Comparison of ENCODE assay signal across 1 cellular context in the genomic region with DNA sequence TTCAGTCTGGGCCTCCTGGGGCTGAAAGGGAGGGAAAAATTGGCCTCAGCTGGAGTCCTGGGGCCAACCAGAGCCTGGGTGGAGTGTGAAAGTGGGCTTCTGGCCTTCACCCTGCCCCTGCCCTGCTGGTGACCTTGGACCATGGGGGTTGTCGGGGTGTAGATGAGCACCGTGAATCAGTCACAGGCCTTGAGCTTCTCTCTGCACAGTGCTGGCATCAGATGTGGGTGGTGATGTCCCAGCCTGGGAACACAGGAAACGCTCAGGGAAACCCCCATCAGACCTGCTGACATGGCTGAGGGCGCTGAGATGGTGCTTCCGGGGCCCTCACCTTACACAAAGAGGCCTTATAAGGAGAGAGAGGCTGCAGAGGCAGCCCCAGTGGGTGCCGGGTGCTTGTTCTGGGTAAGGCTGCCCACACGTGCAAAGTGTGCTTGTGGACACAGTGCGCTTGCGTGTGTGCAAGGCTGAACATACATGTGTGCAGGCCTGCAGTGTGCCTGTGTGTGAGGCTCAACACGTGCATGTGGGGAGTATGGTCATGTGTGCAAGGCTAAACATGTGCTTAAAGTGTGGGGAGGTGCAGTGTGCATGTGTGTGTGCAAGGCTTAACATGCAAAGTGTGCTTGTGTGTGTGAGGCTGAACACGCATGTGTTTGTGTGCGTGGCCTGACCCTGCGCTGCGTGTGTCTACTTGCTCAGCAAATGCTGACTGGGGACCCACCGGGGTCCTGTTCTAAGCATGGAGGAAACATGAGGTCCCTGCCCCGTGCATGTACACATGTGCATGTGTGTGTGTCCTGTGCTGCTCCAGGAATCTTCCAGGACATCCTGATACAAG.
TF ChIP-seq lines count a peak whose summit lies in the region.

No MANE protein-coding gene starts in this region.

TF ChIP-seq in HepG2, 621 proteins besides CTCF, POLR2A, EP300 and RAD21 (continued from another document and continues in another):
- TF ChIP-seq, protein P1, sequence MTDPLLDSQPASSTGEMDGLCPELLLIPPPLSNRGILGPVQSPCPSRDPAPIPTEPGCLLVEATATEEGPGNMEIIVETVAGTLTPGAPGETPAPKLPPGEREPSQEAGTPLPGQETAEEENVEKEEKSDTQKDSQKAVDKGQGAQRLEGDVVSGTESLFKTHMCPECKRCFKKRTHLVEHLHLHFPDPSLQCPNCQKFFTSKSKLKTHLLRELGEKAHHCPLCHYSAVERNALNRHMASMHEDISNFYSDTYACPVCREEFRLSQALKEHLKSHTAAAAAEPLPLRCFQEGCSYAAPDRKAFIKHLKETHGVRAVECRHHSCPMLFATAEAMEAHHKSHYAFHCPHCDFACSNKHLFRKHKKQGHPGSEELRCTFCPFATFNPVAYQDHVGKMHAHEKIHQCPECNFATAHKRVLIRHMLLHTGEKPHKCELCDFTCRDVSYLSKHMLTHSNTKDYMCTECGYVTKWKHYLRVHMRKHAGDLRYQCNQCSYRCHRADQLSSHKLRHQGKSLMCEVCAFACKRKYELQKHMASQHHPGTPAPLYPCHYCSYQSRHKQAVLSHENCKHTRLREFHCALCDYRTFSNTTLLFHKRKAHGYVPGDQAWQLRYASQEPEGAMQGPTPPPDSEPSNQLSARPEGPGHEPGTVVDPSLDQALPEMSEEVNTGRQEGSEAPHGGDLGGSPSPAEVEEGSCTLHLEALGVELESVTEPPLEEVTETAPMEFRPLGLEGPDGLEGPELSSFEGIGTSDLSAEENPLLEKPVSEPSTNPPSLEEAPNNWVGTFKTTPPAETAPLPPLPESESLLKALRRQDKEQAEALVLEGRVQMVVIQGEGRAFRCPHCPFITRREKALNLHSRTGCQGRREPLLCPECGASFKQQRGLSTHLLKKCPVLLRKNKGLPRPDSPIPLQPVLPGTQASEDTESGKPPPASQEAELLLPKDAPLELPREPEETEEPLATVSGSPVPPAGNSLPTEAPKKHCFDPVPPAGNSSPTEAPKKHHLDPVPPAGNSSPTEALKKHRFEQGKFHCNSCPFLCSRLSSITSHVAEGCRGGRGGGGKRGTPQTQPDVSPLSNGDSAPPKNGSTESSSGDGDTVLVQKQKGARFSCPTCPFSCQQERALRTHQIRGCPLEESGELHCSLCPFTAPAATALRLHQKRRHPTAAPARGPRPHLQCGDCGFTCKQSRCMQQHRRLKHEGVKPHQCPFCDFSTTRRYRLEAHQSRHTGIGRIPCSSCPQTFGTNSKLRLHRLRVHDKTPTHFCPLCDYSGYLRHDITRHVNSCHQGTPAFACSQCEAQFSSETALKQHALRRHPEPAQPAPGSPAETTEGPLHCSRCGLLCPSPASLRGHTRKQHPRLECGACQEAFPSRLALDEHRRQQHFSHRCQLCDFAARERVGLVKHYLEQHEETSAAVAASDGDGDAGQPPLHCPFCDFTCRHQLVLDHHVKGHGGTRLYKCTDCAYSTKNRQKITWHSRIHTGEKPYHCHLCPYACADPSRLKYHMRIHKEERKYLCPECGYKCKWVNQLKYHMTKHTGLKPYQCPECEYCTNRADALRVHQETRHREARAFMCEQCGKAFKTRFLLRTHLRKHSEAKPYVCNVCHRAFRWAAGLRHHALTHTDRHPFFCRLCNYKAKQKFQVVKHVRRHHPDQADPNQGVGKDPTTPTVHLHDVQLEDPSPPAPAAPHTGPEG (CRISPR knock-in tag; IDR thresholded peaks at IDR 0.05), result no peak; the same call in 1 of the 2 replicates
- TF ChIP-seq ZNF614 (CRISPR knock-in tag; IDR thresholded peaks at IDR 0.05; ENCODE audit: borderline replicate concordance) (no peak), KDM6A (CRISPR knock-in tag; IDR thresholded peaks at IDR 0.05; ENCODE audit: low read depth) (no peak), ZNF501 (CRISPR knock-in tag; IDR thresholded peaks at IDR 0.05) (0 out of 2 replicates have a peak, but pooled peaks have one; percentile 23), THYN1 (CRISPR knock-in tag; IDR thresholded peaks at IDR 0.05; ENCODE audit: borderline replicate concordance, low read depth) (no peak), ERF (CRISPR knock-in tag; IDR thresholded peaks at IDR 0.05) (no peak), DNMT3B (CRISPR knock-in tag; conservative IDR thresholded peaks at IDR 0.05) (no peak), HDAC2 (CRISPR knock-in tag; IDR thresholded peaks at IDR 0.05) (no peak), NR2F1 (CRISPR knock-in tag; IDR thresholded peaks at IDR 0.05) (peak; percentile 35 to 58; a peak in 3 of 4 replicates), AGO1 (IDR thresholded peaks at IDR 0.05; ENCODE audit: low read depth, low read length, poor library complexity, severe bottlenecking) (peak; percentile 38), HOXD1 (CRISPR knock-in tag; IDR thresholded peaks at IDR 0.05) (no peak), FOXA1 (IDR thresholded peaks at IDR 0.05) (no peak), FOXA1 (CRISPR knock-in tag; IDR thresholded peaks at IDR 0.05) (no peak; the same call in 1 of the 2 replicates), TBP (CRISPR knock-in tag; IDR thresholded peaks at IDR 0.05) (no peak), ZNF329 (CRISPR knock-in tag; IDR thresholded peaks at IDR 0.05; ENCODE audit: low read depth) (no peak), ZNF337 (CRISPR knock-in tag; IDR thresholded peaks at IDR 0.05; ENCODE audit: borderline replicate concordance, low read depth) (no peak), ZNF251 (CRISPR knock-in tag; IDR thresholded peaks at IDR 0.05) (no peak), ZZZ3 (CRISPR knock-in tag; IDR thresholded peaks at IDR 0.05; ENCODE audit: borderline replicate concordance) (no peak), RELA (CRISPR knock-in tag; IDR thresholded peaks at IDR 0.05) (no peak), ZNF383 (CRISPR knock-in tag; IDR thresholded peaks at IDR 0.05; ENCODE audit: borderline replicate concordance) (no peak), RNF2 (conservative IDR thresholded peaks at IDR 0.05; ENCODE audit: low read depth) (no peak), RBFOX2 (IDR thresholded peaks at IDR 0.05; ENCODE audit: low read depth, low read length) (no peak; the same call in 1 of the 2 replicates), RFX5 (IDR thresholded peaks at IDR 0.05; ENCODE audit: low read depth, low read length) (no peak), ZNF343 (CRISPR knock-in tag; IDR thresholded peaks at IDR 0.05) (no peak), SMC3 (IDR thresholded peaks at IDR 0.05; ENCODE audit: low read length) (no peak), CBX5 (CRISPR knock-in tag; IDR thresholded peaks at IDR 0.05; ENCODE audit: borderline replicate concordance) (no peak), DNMT1 (CRISPR knock-in tag; IDR thresholded peaks at IDR 0.05) (no peak; the same call in 1 of the 2 replicates), FOXA3 (CRISPR knock-in tag; IDR thresholded peaks at IDR 0.05) (0 out of 2 replicates have a peak, but pooled peaks have one; percentile 10), HOXA5 (CRISPR knock-in tag; IDR thresholded peaks at IDR 0.05) (no peak), PRMT3 (CRISPR knock-in tag; IDR thresholded peaks at IDR 0.05; ENCODE audit: borderline replicate concordance, low read depth) (no peak), ETV5 (CRISPR knock-in tag; IDR thresholded peaks at IDR 0.05; ENCODE audit: borderline replicate concordance) (no peak; the same call in 1 of the 2 replicates)
- TF ChIP-seq, protein P2, sequence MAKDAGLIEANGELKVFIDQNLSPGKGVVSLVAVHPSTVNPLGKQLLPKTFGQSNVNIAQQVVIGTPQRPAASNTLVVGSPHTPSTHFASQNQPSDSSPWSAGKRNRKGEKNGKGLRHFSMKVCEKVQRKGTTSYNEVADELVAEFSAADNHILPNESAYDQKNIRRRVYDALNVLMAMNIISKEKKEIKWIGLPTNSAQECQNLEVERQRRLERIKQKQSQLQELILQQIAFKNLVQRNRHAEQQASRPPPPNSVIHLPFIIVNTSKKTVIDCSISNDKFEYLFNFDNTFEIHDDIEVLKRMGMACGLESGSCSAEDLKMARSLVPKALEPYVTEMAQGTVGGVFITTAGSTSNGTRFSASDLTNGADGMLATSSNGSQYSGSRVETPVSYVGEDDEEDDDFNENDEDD (CRISPR knock-in tag; IDR thresholded peaks at IDR 0.05; ENCODE audit: borderline replicate concordance), result no peak
- TF ChIP-seq, protein P3, sequence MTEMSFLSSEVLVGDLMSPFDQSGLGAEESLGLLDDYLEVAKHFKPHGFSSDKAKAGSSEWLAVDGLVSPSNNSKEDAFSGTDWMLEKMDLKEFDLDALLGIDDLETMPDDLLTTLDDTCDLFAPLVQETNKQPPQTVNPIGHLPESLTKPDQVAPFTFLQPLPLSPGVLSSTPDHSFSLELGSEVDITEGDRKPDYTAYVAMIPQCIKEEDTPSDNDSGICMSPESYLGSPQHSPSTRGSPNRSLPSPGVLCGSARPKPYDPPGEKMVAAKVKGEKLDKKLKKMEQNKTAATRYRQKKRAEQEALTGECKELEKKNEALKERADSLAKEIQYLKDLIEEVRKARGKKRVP (CRISPR knock-in tag; IDR thresholded peaks at IDR 0.05), result no peak
- TF ChIP-seq, protein P4, sequence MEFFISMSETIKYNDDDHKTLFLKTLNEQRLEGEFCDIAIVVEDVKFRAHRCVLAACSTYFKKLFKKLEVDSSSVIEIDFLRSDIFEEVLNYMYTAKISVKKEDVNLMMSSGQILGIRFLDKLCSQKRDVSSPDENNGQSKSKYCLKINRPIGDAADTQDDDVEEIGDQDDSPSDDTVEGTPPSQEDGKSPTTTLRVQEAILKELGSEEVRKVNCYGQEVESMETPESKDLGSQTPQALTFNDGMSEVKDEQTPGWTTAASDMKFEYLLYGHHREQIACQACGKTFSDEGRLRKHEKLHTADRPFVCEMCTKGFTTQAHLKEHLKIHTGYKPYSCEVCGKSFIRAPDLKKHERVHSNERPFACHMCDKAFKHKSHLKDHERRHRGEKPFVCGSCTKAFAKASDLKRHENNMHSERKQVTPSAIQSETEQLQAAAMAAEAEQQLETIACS (CRISPR knock-in tag; IDR thresholded peaks at IDR 0.05), result no peak
- TF ChIP-seq, protein P5, sequence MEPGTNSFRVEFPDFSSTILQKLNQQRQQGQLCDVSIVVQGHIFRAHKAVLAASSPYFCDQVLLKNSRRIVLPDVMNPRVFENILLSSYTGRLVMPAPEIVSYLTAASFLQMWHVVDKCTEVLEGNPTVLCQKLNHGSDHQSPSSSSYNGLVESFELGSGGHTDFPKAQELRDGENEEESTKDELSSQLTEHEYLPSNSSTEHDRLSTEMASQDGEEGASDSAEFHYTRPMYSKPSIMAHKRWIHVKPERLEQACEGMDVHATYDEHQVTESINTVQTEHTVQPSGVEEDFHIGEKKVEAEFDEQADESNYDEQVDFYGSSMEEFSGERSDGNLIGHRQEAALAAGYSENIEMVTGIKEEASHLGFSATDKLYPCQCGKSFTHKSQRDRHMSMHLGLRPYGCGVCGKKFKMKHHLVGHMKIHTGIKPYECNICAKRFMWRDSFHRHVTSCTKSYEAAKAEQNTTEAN (CRISPR knock-in tag; conservative IDR thresholded peaks at IDR 0.05), result 0 out of 2 replicates have a peak, but pooled peaks have one; percentile 10
- TF ChIP-seq, protein P6, sequence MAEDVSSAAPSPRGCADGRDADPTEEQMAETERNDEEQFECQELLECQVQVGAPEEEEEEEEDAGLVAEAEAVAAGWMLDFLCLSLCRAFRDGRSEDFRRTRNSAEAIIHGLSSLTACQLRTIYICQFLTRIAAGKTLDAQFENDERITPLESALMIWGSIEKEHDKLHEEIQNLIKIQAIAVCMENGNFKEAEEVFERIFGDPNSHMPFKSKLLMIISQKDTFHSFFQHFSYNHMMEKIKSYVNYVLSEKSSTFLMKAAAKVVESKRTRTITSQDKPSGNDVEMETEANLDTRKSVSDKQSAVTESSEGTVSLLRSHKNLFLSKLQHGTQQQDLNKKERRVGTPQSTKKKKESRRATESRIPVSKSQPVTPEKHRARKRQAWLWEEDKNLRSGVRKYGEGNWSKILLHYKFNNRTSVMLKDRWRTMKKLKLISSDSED (CRISPR knock-in tag; IDR thresholded peaks at IDR 0.05), result no peak
- TF ChIP-seq, protein P7, sequence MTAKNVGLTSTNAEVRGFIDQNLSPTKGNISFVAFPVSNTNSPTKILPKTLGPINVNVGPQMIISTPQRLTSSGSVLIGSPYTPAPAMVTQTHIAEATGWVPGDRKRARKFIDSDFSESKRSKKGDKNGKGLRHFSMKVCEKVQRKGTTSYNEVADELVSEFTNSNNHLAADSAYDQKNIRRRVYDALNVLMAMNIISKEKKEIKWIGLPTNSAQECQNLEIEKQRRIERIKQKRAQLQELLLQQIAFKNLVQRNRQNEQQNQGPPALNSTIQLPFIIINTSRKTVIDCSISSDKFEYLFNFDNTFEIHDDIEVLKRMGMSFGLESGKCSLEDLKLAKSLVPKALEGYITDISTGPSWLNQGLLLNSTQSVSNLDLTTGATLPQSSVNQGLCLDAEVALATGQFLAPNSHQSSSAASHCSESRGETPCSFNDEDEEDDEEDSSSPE (CRISPR knock-in tag; IDR thresholded peaks at IDR 0.05), result no peak
- TF ChIP-seq, protein P8, sequence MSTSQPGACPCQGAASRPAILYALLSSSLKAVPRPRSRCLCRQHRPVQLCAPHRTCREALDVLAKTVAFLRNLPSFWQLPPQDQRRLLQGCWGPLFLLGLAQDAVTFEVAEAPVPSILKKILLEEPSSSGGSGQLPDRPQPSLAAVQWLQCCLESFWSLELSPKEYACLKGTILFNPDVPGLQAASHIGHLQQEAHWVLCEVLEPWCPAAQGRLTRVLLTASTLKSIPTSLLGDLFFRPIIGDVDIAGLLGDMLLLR (CRISPR knock-in tag; IDR thresholded peaks at IDR 0.05), result no peak
- TF ChIP-seq, protein P9, sequence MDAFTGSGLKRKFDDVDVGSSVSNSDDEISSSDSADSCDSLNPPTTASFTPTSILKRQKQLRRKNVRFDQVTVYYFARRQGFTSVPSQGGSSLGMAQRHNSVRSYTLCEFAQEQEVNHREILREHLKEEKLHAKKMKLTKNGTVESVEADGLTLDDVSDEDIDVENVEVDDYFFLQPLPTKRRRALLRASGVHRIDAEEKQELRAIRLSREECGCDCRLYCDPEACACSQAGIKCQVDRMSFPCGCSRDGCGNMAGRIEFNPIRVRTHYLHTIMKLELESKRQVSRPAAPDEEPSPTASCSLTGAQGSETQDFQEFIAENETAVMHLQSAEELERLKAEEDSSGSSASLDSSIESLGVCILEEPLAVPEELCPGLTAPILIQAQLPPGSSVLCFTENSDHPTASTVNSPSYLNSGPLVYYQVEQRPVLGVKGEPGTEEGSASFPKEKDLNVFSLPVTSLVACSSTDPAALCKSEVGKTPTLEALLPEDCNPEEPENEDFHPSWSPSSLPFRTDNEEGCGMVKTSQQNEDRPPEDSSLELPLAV (CRISPR knock-in tag; conservative IDR thresholded peaks at IDR 0.05; ENCODE audit: low read depth), result no peak
- TF ChIP-seq, protein P10, sequence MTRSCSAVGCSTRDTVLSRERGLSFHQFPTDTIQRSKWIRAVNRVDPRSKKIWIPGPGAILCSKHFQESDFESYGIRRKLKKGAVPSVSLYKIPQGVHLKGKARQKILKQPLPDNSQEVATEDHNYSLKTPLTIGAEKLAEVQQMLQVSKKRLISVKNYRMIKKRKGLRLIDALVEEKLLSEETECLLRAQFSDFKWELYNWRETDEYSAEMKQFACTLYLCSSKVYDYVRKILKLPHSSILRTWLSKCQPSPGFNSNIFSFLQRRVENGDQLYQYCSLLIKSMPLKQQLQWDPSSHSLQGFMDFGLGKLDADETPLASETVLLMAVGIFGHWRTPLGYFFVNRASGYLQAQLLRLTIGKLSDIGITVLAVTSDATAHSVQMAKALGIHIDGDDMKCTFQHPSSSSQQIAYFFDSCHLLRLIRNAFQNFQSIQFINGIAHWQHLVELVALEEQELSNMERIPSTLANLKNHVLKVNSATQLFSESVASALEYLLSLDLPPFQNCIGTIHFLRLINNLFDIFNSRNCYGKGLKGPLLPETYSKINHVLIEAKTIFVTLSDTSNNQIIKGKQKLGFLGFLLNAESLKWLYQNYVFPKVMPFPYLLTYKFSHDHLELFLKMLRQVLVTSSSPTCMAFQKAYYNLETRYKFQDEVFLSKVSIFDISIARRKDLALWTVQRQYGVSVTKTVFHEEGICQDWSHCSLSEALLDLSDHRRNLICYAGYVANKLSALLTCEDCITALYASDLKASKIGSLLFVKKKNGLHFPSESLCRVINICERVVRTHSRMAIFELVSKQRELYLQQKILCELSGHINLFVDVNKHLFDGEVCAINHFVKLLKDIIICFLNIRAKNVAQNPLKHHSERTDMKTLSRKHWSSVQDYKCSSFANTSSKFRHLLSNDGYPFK (CRISPR knock-in tag; IDR thresholded peaks at IDR 0.05; ENCODE audit: borderline replicate concordance), result 0 out of 2 replicates have a peak, but pooled peaks have one; percentile 12
